ENCODE assay signal across 19 cellular contexts in genomic region chr4:5381981-5382441, GRCh38.
A peak's percentile ranks its signal among the peaks of the same experiment; 100 is the strongest.
DNase-seq lines count a peak whose midpoint lies in the region; ATAC-seq and TF ChIP-seq lines count a peak whose summit lies in the region.
"Had no signal": no experiment of that assay in that cellular context is flagged by ENCODE, and none has a peak within 500 bp of the region (broad histone marks: within the 10 kb centered on the region; RNA-seq: fewer than 3 reads in every experiment).

No MANE protein-coding gene starts in this region.

- no peak overlapping the region for H3K27ac Mint-ChIP-seq in natural killer cell
- H3K27ac Mint-ChIP-seq in nephron progenitor cell, result no peak overlapping the region
- H3K27ac Mint-ChIP-seq: activated CD4-positive, alpha-beta T cell treated with anti-CD3 and anti-CD28 coated beads for 36 hours had no signal

- no peak for ATAC-seq in natural killer cell
- ATAC-seq: activated CD4-positive, alpha-beta T cell treated with anti-CD3 and anti-CD28 coated beads for 36 hours; GM12878 had no signal

- H3K27me3 ChIP-seq in GM23248 (replicated peaks; ENCODE audit: insufficient read depth) (no peaks in the 10 kb centered on the region), adipocyte (replicated peaks; ENCODE audit: control insufficient read depth, insufficient read depth, low read length) (no peaks in the 10 kb centered on the region)

- H3K27ac ChIP-seq in GM23248, result peak overlapping the region; percentile 24; the same call in 1 of the 2 replicates
- H3K27ac ChIP-seq: epithelial cell of prostate had no signal

- 60 to 67% methylated on average over 8 of the region's 8 CpGs for WGBS in GM23248 (ENCODE audit: low coverage in 1 of 2, low lambda C conversion rate in 2 of 2, missing lambda C conversion rate in 2 of 2), 2 experiments

- H3K4me1 ChIP-seq in GM23248 (ENCODE audit: insufficient read depth) (0 out of 2 replicates have a peak, but pooled peaks cover 7% of the 10 kb centered on the region), adipocyte (ENCODE audit: control insufficient read depth, insufficient read depth, low read length) (peaks cover 12% of the 10 kb centered on the region)

- TF ChIP-seq CTCF in fibroblast of villous mesenchyme (IDR thresholded peaks at IDR 0.05; ENCODE audit: insufficient read depth, low read depth, low read length) (no peak), natural killer cell (IDR thresholded peaks at IDR 0.05) (no peak), nephron progenitor cell (IDR thresholded peaks at IDR 0.05) (no peak)

- no peaks in the 10 kb centered on the region for H3K9me2 ChIP-seq in GM23248 (ENCODE audit: insufficient read depth)

- no peak overlapping the region for H2AFZ ChIP-seq in GM23248

- H3K4me1 Mint-ChIP-seq in natural killer cell, result peaks cover 23 to 28% of the 10 kb centered on the region in 2 donors
- H3K4me1 Mint-ChIP-seq in nephron progenitor cell, result no peaks in the 10 kb centered on the region
- H3K4me1 Mint-ChIP-seq: activated CD4-positive, alpha-beta T cell treated with anti-CD3 and anti-CD28 coated beads for 36 hours; neural crest cell had no signal

- in situ Hi-C loops in GM23248 (cut with MboI), result no loop called here

- H3K36me3 ChIP-seq in GM23248 (ENCODE audit: low read depth), result no peaks in the 10 kb centered on the region
- no peaks in the 10 kb centered on the region for H3K36me3 ChIP-seq in adipocyte (ENCODE audit: control insufficient read depth, insufficient read depth, low read length, severe bottlenecking)

- H3K4me3 Mint-ChIP-seq in natural killer cell (no peak overlapping the region), nephron progenitor cell (no peak overlapping the region)
- H3K4me3 Mint-ChIP-seq: activated CD4-positive, alpha-beta T cell treated with anti-CD3 and anti-CD28 coated beads for 36 hours; neural crest cell had no signal

- DNase-seq in A172 (ENCODE audit: low spot score) (peak; percentile 36), GM23248 (peak; percentile 56), adipocyte (ENCODE audit: low read depth) (peak; percentile 76), fibroblast of villous mesenchyme (ENCODE audit: low read depth) (peak; percentile 90), natural killer cell (no peak), nephron progenitor cell (no peak), middle frontal gyrus (ENCODE audit: extremely low spot score, low spot score) (no peak)
- no peak for DNase-seq in stimulated activated naive CD4-positive, alpha-beta T cell treated with Interleukin-2 at 50 U/mL for 16 hours (lab: John Stamatoyannopoulos, UW)
- DNase-seq: activated CD4-positive, alpha-beta T cell treated with anti-CD3 and anti-CD28 coated beads for 36 hours; activated CD8-positive, alpha-beta memory T cell treated with anti-CD3 and anti-CD28 coated beads, Interleukin-2, amount 50 U/mL, for 48 hours; activated gamma-delta T cell treated with Interleukin-2 at 50 U/mL for 16 hours; aorta; head of caudate nucleus; mesendoderm; NCI-H2081; NCI-H526 treated with DMSO at 0.1 percent for 48 hours had no signal

- H3K4me3 ChIP-seq in GM23248, result no peak overlapping the region
- no peak overlapping the region for H3K4me3 ChIP-seq in adipocyte (ENCODE audit: low read length)
- no peak overlapping the region for H3K4me3 ChIP-seq in fibroblast of villous mesenchyme (ENCODE audit: low read depth, low read length)
- H3K4me3 ChIP-seq: GM12878 had no signal

- no peaks in the 10 kb centered on the region for H3K9me3 ChIP-seq in GM23248 (ENCODE audit: low read depth)
- peaks cover 4% of the 10 kb centered on the region for H3K9me3 ChIP-seq in adipocyte (ENCODE audit: control insufficient read depth, low read length)

- H3K9me3 Mint-ChIP-seq in natural killer cell (peaks cover 0 to 2% of the 10 kb centered on the region in 2 donors), nephron progenitor cell (peaks cover 12% of the 10 kb centered on the region)

- H4K20me1 ChIP-seq in GM23248 (ENCODE audit: insufficient read depth), result no peaks in the 10 kb centered on the region

- H3K4me2 ChIP-seq in GM23248 (ENCODE audit: unreplicated experiment), result no peak overlapping the region

- H3K27me3 Mint-ChIP-seq in natural killer cell (ENCODE audit: low read depth in 2 of 2) (no peaks in the 10 kb centered on the region), nephron progenitor cell (ENCODE audit: low read depth, poor library complexity) (peaks cover 16% of the 10 kb centered on the region)
- H3K27me3 Mint-ChIP-seq: activated CD4-positive, alpha-beta T cell treated with anti-CD3 and anti-CD28 coated beads for 36 hours had no signal

- intact Hi-C loops in natural killer cell (cut with micrococcal nuclease), result no loop called here

- H3F3A ChIP-seq in GM23248 (ENCODE audit: insufficient read depth), result no peaks in the 10 kb centered on the region

- H3K79me2 ChIP-seq in GM23248 (ENCODE audit: insufficient read depth), result no peaks in the 10 kb centered on the region

- no peak overlapping the region for H3K9ac ChIP-seq in GM23248
- no peak overlapping the region for H3K9ac ChIP-seq in adipocyte (ENCODE audit: low read length)

- H3K36me3 Mint-ChIP-seq in natural killer cell, result no peaks in the 10 kb centered on the region
- no peaks in the 10 kb centered on the region for H3K36me3 Mint-ChIP-seq in nephron progenitor cell (ENCODE audit: low read depth)

Comparison
In these comparisons a context has a peak if more than half of its experiments do, and no peak if none do; other contexts are left out.
1. DNase-seq: peak in A172 (single experiment), GM23248 (single experiment), adipocyte (single experiment) and fibroblast of villous mesenchyme (single experiment); none in natural killer cell (single experiment), nephron progenitor cell (single experiment), middle frontal gyrus (single experiment) and stimulated activated naive CD4-positive, alpha-beta T cell treated with Interleukin-2 at 50 U/mL for 16 hours (single experiment).